In genomic region chr14:67311868-67312267, GRCh38 we compare ENCODE assay signal across 17 cellular contexts.
"Had no signal": no experiment of that assay in that cellular context is flagged by ENCODE, and none has a peak within 500 bp of the region (broad histone marks: within the 10 kb centered on the region; RNA-seq: fewer than 3 reads in every experiment).

No MANE protein-coding gene starts in this region.

- H3K4me1 ChIP-seq: parathyroid adenoma, right atrium auricular region, stomach had no signal

- H3K27me3 ChIP-seq: right atrium auricular region, stomach had no signal

- H3K36me3 ChIP-seq: thoracic aorta had no signal

- H3K9me3 Mint-ChIP-seq: activated B cell treated with CpG ODN at 0.5 μM for 24 hours; activated T-helper 2 cell treated with anti-CD3 and anti-CD28 coated beads, Interferon-gamma antibody, Interleukin-2, Interleukin-4, amounts not matched to agents 10 μg/mL and 5 μg/mL and 100 μg/mL, durations not matched to agents 14 hours and 24 hours and 36 hours; brain; dendritic cell treated with granulocyte-macrophage colony-stimulating factor and Interleukin-4, amounts not matched to agents 40 ng/mL and 50 ng/mL, for 4 days; effector memory CD8-positive, alpha-beta T cell; naive thymus-derived CD4-positive, alpha-beta T cell had no signal

- H3K27ac ChIP-seq: parathyroid adenoma, right atrium auricular region, stomach, thoracic aorta had no signal

- H3K4me3 Mint-ChIP-seq: activated B cell treated with CpG ODN at 0.5 μM for 24 hours; activated naive CD8-positive, alpha-beta T cell; brain; dendritic cell treated with granulocyte-macrophage colony-stimulating factor and Interleukin-4, amounts not matched to agents 40 ng/mL and 50 ng/mL, for 4 days; effector memory CD8-positive, alpha-beta T cell; naive thymus-derived CD4-positive, alpha-beta T cell had no signal

- H3K27me3 Mint-ChIP-seq: activated B cell treated with CpG ODN at 0.5 μM for 24 hours; activated naive CD8-positive, alpha-beta T cell; brain; dendritic cell treated with granulocyte-macrophage colony-stimulating factor and Interleukin-4, amounts not matched to agents 40 ng/mL and 50 ng/mL, for 4 days; effector memory CD8-positive, alpha-beta T cell; naive thymus-derived CD4-positive, alpha-beta T cell had no signal

- DNase-seq: activated B cell treated with CpG ODN at 0.5 μM for 24 hours; amygdala; cerebellar nuclear complex; effector memory CD8-positive, alpha-beta T cell; erythroblast; hypothalamus; left colon; naive thymus-derived CD4-positive, alpha-beta T cell; small intestine; stomach had no signal

- H3K27ac Mint-ChIP-seq: activated B cell treated with CpG ODN at 0.5 μM for 24 hours; activated naive CD8-positive, alpha-beta T cell; activated T-helper 2 cell treated with anti-CD3 and anti-CD28 coated beads, Interferon-gamma antibody, Interleukin-2, Interleukin-4, amounts not matched to agents 10 μg/mL and 5 μg/mL and 100 μg/mL, durations not matched to agents 14 hours and 24 hours and 36 hours; brain; dendritic cell treated with granulocyte-macrophage colony-stimulating factor and Interleukin-4, amounts not matched to agents 40 ng/mL and 50 ng/mL, for 4 days; effector memory CD8-positive, alpha-beta T cell; naive thymus-derived CD4-positive, alpha-beta T cell had no signal

- H3K4me1 Mint-ChIP-seq: brain; naive thymus-derived CD4-positive, alpha-beta T cell had no signal

- ATAC-seq: effector memory CD8-positive, alpha-beta T cell; left colon; naive thymus-derived CD4-positive, alpha-beta T cell had no signal

- H3K4me3 ChIP-seq: right atrium auricular region, stomach, thoracic aorta had no signal

- H3K9me3 ChIP-seq: right atrium auricular region, stomach, thoracic aorta had no signal
